In the genomic region with DNA sequence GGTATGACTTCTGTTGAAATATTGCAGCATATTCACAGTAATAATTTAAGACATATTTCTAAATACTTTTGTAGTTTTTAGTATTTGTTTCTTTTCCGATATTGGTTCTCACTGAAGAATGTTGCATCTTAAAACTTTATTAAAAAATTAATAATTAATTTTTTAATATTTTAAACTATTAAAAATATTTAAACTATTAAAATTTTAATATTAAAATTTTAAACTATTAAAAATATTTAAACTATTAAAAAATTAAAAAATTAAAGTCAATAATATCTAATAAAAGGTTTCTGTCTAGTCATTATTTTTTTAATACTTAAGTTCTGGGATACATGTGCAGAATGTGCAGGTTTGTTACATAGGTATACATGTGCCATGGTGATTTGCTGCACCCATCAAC, we compare ENCODE assay signal across 19 cellular contexts.
DNase-seq lines count a peak whose midpoint lies in the region; ATAC-seq, FAIRE-seq and TF ChIP-seq lines count a peak whose summit lies in the region.
"Had no signal": no experiment of that assay in that cellular context is flagged by ENCODE, and none has a peak within 500 bp of the region (broad histone marks: within the 10 kb centered on the region; RNA-seq: fewer than 3 reads in every experiment).

No MANE protein-coding gene starts in this region.

- H3K36me3 Mint-ChIP-seq in WTC11, result no peaks in the 10 kb centered on the region
- no peaks in the 10 kb centered on the region for H3K36me3 Mint-ChIP-seq in activated naive CD8-positive, alpha-beta T cell treated with anti-CD3 and anti-CD28 coated beads for 36 hours
- H3K36me3 Mint-ChIP-seq: CD8-positive, alpha-beta T cell had no signal

- WGBS in pancreas, 2 donors, result 82 to 97% methylated on average over 1 of the region's 1 CpG

- intact Hi-C loops in pancreas (cut with DNase I), result no loop called here

- in situ Hi-C loops in brain microvascular endothelial cell (cut with HindIII; ENCODE audit: low pct_ligation_motif_present, low sequenced_read_pairs), result no loop called here

- H3K4me1 Mint-ChIP-seq in WTC11, result no peaks in the 10 kb centered on the region
- H3K4me1 Mint-ChIP-seq in activated naive CD8-positive, alpha-beta T cell treated with anti-CD3 and anti-CD28 coated beads for 36 hours, result no peaks in the 10 kb centered on the region
- H3K4me1 Mint-ChIP-seq: GM23338 had no signal

- H3K9me3 Mint-ChIP-seq in WTC11, result peaks cover 4% of the 10 kb centered on the region
- H3K9me3 Mint-ChIP-seq in activated naive CD8-positive, alpha-beta T cell treated with anti-CD3 and anti-CD28 coated beads for 36 hours, result peaks cover 3% of the 10 kb centered on the region
- H3K9me3 Mint-ChIP-seq: CD8-positive, alpha-beta T cell; GM23338 had no signal

- H3K4me3 ChIP-seq in pancreas (no peak overlapping the region), brain microvascular endothelial cell (ENCODE audit: low read depth, low read length) (no peak overlapping the region)
- H3K4me3 ChIP-seq: GM12878, GM23338, HAP-1 had no signal

- ATAC-seq in WTC11, result no peak
- no peak for ATAC-seq in pancreas
- ATAC-seq in HG03432 (IDR thresholded peaks at IDR 0.05; ENCODE audit: unreplicated experiment), result no peak
- ATAC-seq: CD8-positive, alpha-beta T cell; GM12878; GM23338 had no signal

- no peak overlapping the region for H3K27ac Mint-ChIP-seq in WTC11
- no peak overlapping the region for H3K27ac Mint-ChIP-seq in activated naive CD8-positive, alpha-beta T cell treated with anti-CD3 and anti-CD28 coated beads for 36 hours
- H3K27ac Mint-ChIP-seq: CD8-positive, alpha-beta T cell; GM23338; HFFc6 had no signal

- FAIRE-seq in G401.6 (lab: Jason Lieb, UNC), result peak; percentile 96
- peak; percentile 96 for FAIRE-seq in pancreas (lab: Jason Lieb, UNC)
- FAIRE-seq: GM12878, GM19239, H54 had no signal

- no peak overlapping the region for H3K4me3 Mint-ChIP-seq in WTC11
- H3K4me3 Mint-ChIP-seq in activated naive CD8-positive, alpha-beta T cell treated with anti-CD3 and anti-CD28 coated beads for 36 hours, result no peak overlapping the region
- H3K4me3 Mint-ChIP-seq: CD8-positive, alpha-beta T cell; GM23338; HFFc6 had no signal

- POLR2A ChIA-PET in WTC11 (lab: Charles Lee), result no interaction called here

- H3K36me3 ChIP-seq in pancreas (no peaks in the 10 kb centered on the region), brain microvascular endothelial cell (replicated peaks) (no peaks in the 10 kb centered on the region)
- H3K36me3 ChIP-seq: HAP-1 had no signal

- H3K27ac ChIP-seq in pancreas (no peak overlapping the region), brain microvascular endothelial cell (no peak overlapping the region)

- no peaks in the 10 kb centered on the region for H3K27me3 ChIP-seq in pancreas
- no peaks in the 10 kb centered on the region for H3K27me3 ChIP-seq in brain microvascular endothelial cell (replicated peaks)

- no peaks in the 10 kb centered on the region for H3K9me3 ChIP-seq in pancreas
- H3K9me3 ChIP-seq: Caco-2, HAP-1 had no signal

- TF ChIP-seq CTCF in WTC11 (IDR thresholded peaks at IDR 0.05) (no peak), pancreas (IDR thresholded peaks at IDR 0.05) (no peak), brain microvascular endothelial cell (IDR thresholded peaks at IDR 0.05; ENCODE audit: low read depth, low read length, missing control alignments) (no peak)

- no peaks in the 10 kb centered on the region for H3K4me1 ChIP-seq in pancreas
- H3K4me1 ChIP-seq: Caco-2, HAP-1 had no signal

- no peak for DNase-seq in WTC11 (ENCODE audit: low spot score)
- no peak for DNase-seq in pancreas
- DNase-seq in brain microvascular endothelial cell, result no peak
- DNase-seq in activated naive CD8-positive, alpha-beta T cell treated with anti-CD3 and anti-CD28 coated beads for 36 hours, result no peak
- DNase-seq: 8988T; C1 segment of cervical spinal cord; Caco-2; CD8-positive, alpha-beta T cell; DMS153; DND-41; GDM1; HFFc6 had no signal

- H3K27me3 Mint-ChIP-seq in WTC11 (ENCODE audit: low read depth), result no peaks in the 10 kb centered on the region
- H3K27me3 Mint-ChIP-seq in activated naive CD8-positive, alpha-beta T cell treated with anti-CD3 and anti-CD28 coated beads for 36 hours, result no peaks in the 10 kb centered on the region

- CTCF ChIA-PET in WTC11 (lab: Charles Lee), result no interaction called here

TF ChIP-seq in WTC11, 78 proteins besides CTCF, POLR2A, EP300 and RAD21:
- TF ChIP-seq ZNF423 (CRISPR knock-in tag; IDR thresholded peaks at IDR 0.05) (no peak), FOXP4 (CRISPR knock-in tag; IDR thresholded peaks at IDR 0.05) (no peak), ETV6 (CRISPR knock-in tag; IDR thresholded peaks at IDR 0.05) (no peak), HMGA2 (CRISPR knock-in tag; IDR thresholded peaks at IDR 0.05) (peak; percentile 98), STAT6 (CRISPR knock-in tag; conservative IDR thresholded peaks at IDR 0.05; ENCODE audit: low read depth) (no peak), KAT7 (CRISPR knock-in tag; IDR thresholded peaks at IDR 0.05; ENCODE audit: borderline replicate concordance) (no peak)
- TF ChIP-seq, protein P1, sequence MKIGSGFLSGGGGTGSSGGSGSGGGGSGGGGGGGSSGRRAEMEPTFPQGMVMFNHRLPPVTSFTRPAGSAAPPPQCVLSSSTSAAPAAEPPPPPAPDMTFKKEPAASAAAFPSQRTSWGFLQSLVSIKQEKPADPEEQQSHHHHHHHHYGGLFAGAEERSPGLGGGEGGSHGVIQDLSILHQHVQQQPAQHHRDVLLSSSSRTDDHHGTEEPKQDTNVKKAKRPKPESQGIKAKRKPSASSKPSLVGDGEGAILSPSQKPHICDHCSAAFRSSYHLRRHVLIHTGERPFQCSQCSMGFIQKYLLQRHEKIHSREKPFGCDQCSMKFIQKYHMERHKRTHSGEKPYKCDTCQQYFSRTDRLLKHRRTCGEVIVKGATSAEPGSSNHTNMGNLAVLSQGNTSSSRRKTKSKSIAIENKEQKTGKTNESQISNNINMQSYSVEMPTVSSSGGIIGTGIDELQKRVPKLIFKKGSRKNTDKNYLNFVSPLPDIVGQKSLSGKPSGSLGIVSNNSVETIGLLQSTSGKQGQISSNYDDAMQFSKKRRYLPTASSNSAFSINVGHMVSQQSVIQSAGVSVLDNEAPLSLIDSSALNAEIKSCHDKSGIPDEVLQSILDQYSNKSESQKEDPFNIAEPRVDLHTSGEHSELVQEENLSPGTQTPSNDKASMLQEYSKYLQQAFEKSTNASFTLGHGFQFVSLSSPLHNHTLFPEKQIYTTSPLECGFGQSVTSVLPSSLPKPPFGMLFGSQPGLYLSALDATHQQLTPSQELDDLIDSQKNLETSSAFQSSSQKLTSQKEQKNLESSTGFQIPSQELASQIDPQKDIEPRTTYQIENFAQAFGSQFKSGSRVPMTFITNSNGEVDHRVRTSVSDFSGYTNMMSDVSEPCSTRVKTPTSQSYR (CRISPR knock-in tag; IDR thresholded peaks at IDR 0.05), result no peak
- TF ChIP-seq, protein P2, sequence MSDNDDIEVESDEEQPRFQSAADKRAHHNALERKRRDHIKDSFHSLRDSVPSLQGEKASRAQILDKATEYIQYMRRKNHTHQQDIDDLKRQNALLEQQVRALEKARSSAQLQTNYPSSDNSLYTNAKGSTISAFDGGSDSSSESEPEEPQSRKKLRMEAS (CRISPR knock-in tag; IDR thresholded peaks at IDR 0.05), result no peak
- TF ChIP-seq, protein P3, sequence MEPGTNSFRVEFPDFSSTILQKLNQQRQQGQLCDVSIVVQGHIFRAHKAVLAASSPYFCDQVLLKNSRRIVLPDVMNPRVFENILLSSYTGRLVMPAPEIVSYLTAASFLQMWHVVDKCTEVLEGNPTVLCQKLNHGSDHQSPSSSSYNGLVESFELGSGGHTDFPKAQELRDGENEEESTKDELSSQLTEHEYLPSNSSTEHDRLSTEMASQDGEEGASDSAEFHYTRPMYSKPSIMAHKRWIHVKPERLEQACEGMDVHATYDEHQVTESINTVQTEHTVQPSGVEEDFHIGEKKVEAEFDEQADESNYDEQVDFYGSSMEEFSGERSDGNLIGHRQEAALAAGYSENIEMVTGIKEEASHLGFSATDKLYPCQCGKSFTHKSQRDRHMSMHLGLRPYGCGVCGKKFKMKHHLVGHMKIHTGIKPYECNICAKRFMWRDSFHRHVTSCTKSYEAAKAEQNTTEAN (CRISPR knock-in tag; IDR thresholded peaks at IDR 0.05), result no peak
TF ChIP-seq in WTC11: peak in this region for 1.
